21 cellular contexts compared by ENCODE assay signal in genomic region chr21:35473496-35473895, GRCh38.
DNase-seq lines count a peak whose midpoint lies in the region.
"Had no signal": no experiment of that assay in that cellular context is flagged by ENCODE, and none has a peak within 500 bp of the region (broad histone marks: within the 10 kb centered on the region; RNA-seq: fewer than 3 reads in every experiment).

No MANE protein-coding gene starts in this region.

- in situ Hi-C loops in KBM-7 (cut with MboI; ENCODE audit: low pct_unique_long_range_greater_than_20kb, low sequenced_read_pairs) = no loop called here

- H3K27ac Mint-ChIP-seq in dendritic cell treated with granulocyte-macrophage colony-stimulating factor and Interleukin-4, amounts not matched to agents 40 ng/mL and 50 ng/mL, for 4 days = peak overlapping the region; percentile 92
- H3K27ac Mint-ChIP-seq: B cell; CD4-positive, alpha-beta memory T cell; IgD-negative memory B cell had no signal

- H3K9me3 Mint-ChIP-seq in dendritic cell treated with granulocyte-macrophage colony-stimulating factor and Interleukin-4, amounts not matched to agents 40 ng/mL and 50 ng/mL, for 4 days = no peaks in the 10 kb centered on the region
- H3K9me3 Mint-ChIP-seq: CD4-positive, alpha-beta memory T cell had no signal

- H3K27me3 ChIP-seq in BLaER1 treated with 17β-estradiol and CSF1 and Interleukin-3, amounts not matched to agents 10 nM and 100 nM = no peaks in the 10 kb centered on the region
- H3K27me3 ChIP-seq: Peyer's patch had no signal

- intact Hi-C loops in dendritic cell treated with granulocyte-macrophage colony-stimulating factor and Interleukin-4, amounts not matched to agents 40 ng/mL and 50 ng/mL, for 4 days (cut with micrococcal nuclease) = no loop called here

- peaks cover 7% of the 10 kb centered on the region for H3K36me3 Mint-ChIP-seq in dendritic cell treated with granulocyte-macrophage colony-stimulating factor and Interleukin-4, amounts not matched to agents 40 ng/mL and 50 ng/mL, for 4 days (ENCODE audit: low read depth)
- H3K36me3 Mint-ChIP-seq: CD4-positive, alpha-beta memory T cell; IgD-negative memory B cell had no signal

- H3K9ac ChIP-seq in BLaER1 treated with 17β-estradiol and CSF1 and Interleukin-3, amounts not matched to agents 10 nM and 100 nM = peak overlapping the region in 2 of 11 experiments; percentile 43 to 85; a peak in 2 of 22 replicates
- H3K9ac ChIP-seq: SK-N-SH had no signal

- peaks cover 19 to 90% (median 53%) of the 10 kb centered on the region in 10 experiments for H3K4me1 ChIP-seq in BLaER1 treated with 17β-estradiol and CSF1 and Interleukin-3, amounts not matched to agents 10 nM and 100 nM
- H3K4me1 ChIP-seq: Peyer's patch had no signal

- no peak overlapping the region for H3K4me3 ChIP-seq in BLaER1 treated with 17β-estradiol and CSF1 and Interleukin-3, amounts not matched to agents 10 nM and 100 nM
- H3K4me3 ChIP-seq: Peyer's patch had no signal

- H4K20me1 ChIP-seq in BLaER1 treated with 17β-estradiol and CSF1 and Interleukin-3, amounts not matched to agents 10 nM and 100 nM = no peaks in the 10 kb centered on the region

- no peaks in the 10 kb centered on the region for H3K27me3 Mint-ChIP-seq in dendritic cell treated with granulocyte-macrophage colony-stimulating factor and Interleukin-4, amounts not matched to agents 40 ng/mL and 50 ng/mL, for 4 days

- 0 out of 22 replicates have a peak, but pooled peaks cover 0 to 6% (median 0%) of the 10 kb centered on the region in 11 experiments for H3K36me3 ChIP-seq in BLaER1 treated with 17β-estradiol and CSF1 and Interleukin-3, amounts not matched to agents 10 nM and 100 nM
- H3K36me3 ChIP-seq: Peyer's patch had no signal

- peak overlapping the region in 9 of 11 experiments; percentile 11 to 99 (median 89); a peak in 15 of 22 replicates for H3K27ac ChIP-seq in BLaER1 treated with 17β-estradiol and CSF1 and Interleukin-3, amounts not matched to agents 10 nM and 100 nM
- H3K27ac ChIP-seq: HL-60, Peyer's patch had no signal

- H3K4me1 Mint-ChIP-seq in dendritic cell treated with granulocyte-macrophage colony-stimulating factor and Interleukin-4, amounts not matched to agents 40 ng/mL and 50 ng/mL, for 4 days (ENCODE audit: low read depth) = peaks cover 71% of the 10 kb centered on the region
- H3K4me1 Mint-ChIP-seq: B cell had no signal

- DNase-seq in KBM-7 (peak; percentile 74), NOMO-1 treated with dmso at 0.1 percent for 144 hours (lab: John Stamatoyannopoulos, UW; ENCODE audit: unreplicated experiment) (peak; percentile 21), SW 1271 (lab: John Stamatoyannopoulos, UW) (no peak), ureter (ENCODE audit: low spot score) (no peak), DMS 273 treated with DMSO at 0.1 percent for 48 hours (lab: John Stamatoyannopoulos, UW) (no peak)
- DNase-seq: ACHN; Calu3; CD4-positive, alpha-beta memory T cell; DMS79; H9; NCI-H1048; NCI-H146; NCI-H2081; NCI-H748 treated with DMSO at 0.1 percent for 48 hours; Peyer's patch; SK-N-SH had no signal

- peak overlapping the region in 6 of 11 experiments; percentile 55 to 88 (median 64); a peak in 10 of 22 replicates for H3K4me2 ChIP-seq in BLaER1 treated with 17β-estradiol and CSF1 and Interleukin-3, amounts not matched to agents 10 nM and 100 nM
- H3K4me2 ChIP-seq: SK-N-SH had no signal

- no peak overlapping the region for H3K4me3 Mint-ChIP-seq in dendritic cell treated with granulocyte-macrophage colony-stimulating factor and Interleukin-4, amounts not matched to agents 40 ng/mL and 50 ng/mL, for 4 days
- H3K4me3 Mint-ChIP-seq: B cell; CD4-positive, alpha-beta memory T cell; H9; IgD-negative memory B cell had no signal

- peaks cover 0 to 38% (median 0%) of the 10 kb centered on the region in 11 experiments; a peak in 9 of 22 replicates for H3K9me3 ChIP-seq in BLaER1 treated with 17β-estradiol and CSF1 and Interleukin-3, amounts not matched to agents 10 nM and 100 nM (replicated peaks in 1 of 11)
- H3K9me3 ChIP-seq: Peyer's patch, SK-N-SH had no signal

Comparison
In these comparisons a context has a peak if more than half of its experiments do, and no peak if none do; other contexts are left out.
1. DNase-seq: peak in KBM-7 (single experiment) and NOMO-1 treated with dmso at 0.1 percent for 144 hours (single experiment); none in SW 1271 (0 of 2), ureter (single experiment) and DMS 273 treated with DMSO at 0.1 percent for 48 hours (single experiment).